ENCODE assay signal across 23 cellular contexts in the genomic region with DNA sequence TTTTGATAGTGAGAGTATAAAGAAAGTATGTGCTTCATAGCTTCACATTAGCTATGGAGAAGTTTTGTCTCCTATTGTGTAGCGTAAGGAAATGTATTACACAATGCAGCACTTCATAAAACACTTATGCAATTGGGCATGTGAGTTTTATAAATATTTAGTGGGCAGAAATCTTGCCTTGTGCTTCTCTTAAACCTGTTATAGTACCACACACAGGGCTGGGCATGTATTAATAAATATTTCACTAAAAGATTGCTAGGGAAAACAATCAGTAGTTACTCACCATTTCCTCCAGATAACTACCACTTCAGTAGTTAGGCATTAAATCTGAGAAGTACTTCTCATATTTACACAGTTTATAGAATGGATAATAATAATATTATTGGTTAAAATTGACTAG.
DNase-seq lines count a peak whose midpoint lies in the region; ATAC-seq, FAIRE-seq and TF ChIP-seq lines count a peak whose summit lies in the region.
"Had no signal": no experiment of that assay in that cellular context is flagged by ENCODE, and none has a peak within 500 bp of the region (broad histone marks: within the 10 kb centered on the region; RNA-seq: fewer than 3 reads in every experiment).

No MANE protein-coding gene starts in this region.

- H3K9me3 ChIP-seq in SK-N-SH, result no peaks in the 10 kb centered on the region
- no peaks in the 10 kb centered on the region for H3K9me3 ChIP-seq in upper lobe of right lung
- no peaks in the 10 kb centered on the region for H3K9me3 ChIP-seq in pancreas
- no peaks in the 10 kb centered on the region for H3K9me3 ChIP-seq in right atrium auricular region
- H3K9me3 ChIP-seq: right lobe of liver, vagina had no signal

- no peaks in the 10 kb centered on the region for H3K9me2 ChIP-seq in SK-N-SH

- POLR2A ChIA-PET in SK-N-SH (lab: Yijun Ruan, JAX), result no interaction called here

- no peak overlapping the region for H3K4me2 ChIP-seq in SK-N-SH

- 100% methylated on average over 1 of the region's 1 CpG for WGBS in SK-N-SH (ENCODE audit: low lambda C conversion rate)
- 82 to 85% methylated on average over 1 of the region's 1 CpG for WGBS in pancreas, 2 donors

- H3K9ac ChIP-seq in SK-N-SH, result no peak overlapping the region

- in situ Hi-C loops in brain microvascular endothelial cell (cut with HindIII; ENCODE audit: low pct_ligation_motif_present, low sequenced_read_pairs), result no loop called here

- no peak for TF ChIP-seq RAD21 in SK-N-SH (IDR thresholded peaks at IDR 0.05; ENCODE audit: low read length)

- H3F3A ChIP-seq in SK-N-SH (replicated peaks; ENCODE audit: insufficient read depth), result peaks cover 24% of the 10 kb centered on the region

- H3K36me3 ChIP-seq in SK-N-SH (replicated peaks in 1 of 2; ENCODE audit: control insufficient read depth in 1 of 2, insufficient read depth in 2 of 2, low read length in 1 of 2) (no peaks in the 10 kb centered on the region), brain microvascular endothelial cell (replicated peaks) (no peaks in the 10 kb centered on the region), upper lobe of right lung (no peaks in the 10 kb centered on the region), pancreas (peaks cover 0 to 2% (median 0%) of the 10 kb centered on the region in 3 donors), right atrium auricular region (no peaks in the 10 kb centered on the region)
- H3K36me3 ChIP-seq: right lobe of liver, vagina had no signal

- intact Hi-C loops in upper lobe of right lung (cut with DNase I), result no loop called here
- intact Hi-C loops in pancreas (cut with DNase I), result no loop called here

- TF ChIP-seq EP300 in SK-N-SH (IDR thresholded peaks at IDR 0.05; ENCODE audit: borderline replicate concordance in 1 of 2, low read depth in 1 of 2, low read length in 1 of 2), result no peak

- no peak for DNase-seq in SK-N-SH
- DNase-seq in brain microvascular endothelial cell, result peak; percentile 21
- peak; percentile 76 to 81 for DNase-seq in foreskin keratinocyte
- no peak for DNase-seq in upper lobe of right lung
- no peak for DNase-seq in pancreas
- DNase-seq in DMS114 treated with DMSO at 0.1 percent for 48 hours (lab: John Stamatoyannopoulos, UW; ENCODE audit: unreplicated experiment), result no peak
- no peak for DNase-seq in right atrium auricular region (ENCODE audit: low spot score)
- DNase-seq: activated CD8-positive, alpha-beta memory T cell treated with anti-CD3 and anti-CD28 coated beads for 24 hours; activated naive CD4-positive, alpha-beta T cell treated with anti-CD3 and anti-CD28 coated beads, Interleukin-2, amount 10 ng/mL, durations not matched to agents 7 days and 5 days; activated T-cell treated with anti-CD3 and anti-CD28 coated beads, Interleukin-2, amount 50 U/mL, for 48 hours; aorta; effector memory CD8-positive, alpha-beta T cell; GF-D8; naive B cell; NCI-H2081 treated with DMSO at 0.1 percent for 48 hours; NCI-H524 treated with DMSO at 0.1 percent for 48 hours; right lobe of liver had no signal

- H3K4me1 ChIP-seq in SK-N-SH (ENCODE audit: control insufficient read depth in 1 of 2, insufficient read depth in 2 of 2, low read depth in 1 of 2, low read length in 1 of 2) (peaks cover 5 to 29% of the 10 kb centered on the region in 2 experiments), foreskin keratinocyte (peaks cover 40% of the 10 kb centered on the region), upper lobe of right lung (no peaks in the 10 kb centered on the region), pancreas (no peaks in the 10 kb centered on the region), right atrium auricular region (no peaks in the 10 kb centered on the region)
- H3K4me1 ChIP-seq: right lobe of liver, vagina had no signal

- H3K4me3 ChIP-seq in SK-N-SH (ENCODE audit: low read depth in 2 of 2, low read length in 1 of 2) (no peak overlapping the region), brain microvascular endothelial cell (ENCODE audit: low read depth, low read length) (no peak overlapping the region), upper lobe of right lung (no peak overlapping the region), pancreas (no peak overlapping the region), right atrium auricular region (no peak overlapping the region)
- H3K4me3 ChIP-seq: right lobe of liver, vagina had no signal

- 0 out of 2 replicates have a peak overlapping the region, but pooled peaks have one; percentile 56 for H2AFZ ChIP-seq in SK-N-SH (ENCODE audit: low read depth)

- H3K79me2 ChIP-seq in SK-N-SH (ENCODE audit: insufficient read depth), result no peaks in the 10 kb centered on the region

- H3K27me3 ChIP-seq in SK-N-SH (ENCODE audit: insufficient read depth) (no peaks in the 10 kb centered on the region), brain microvascular endothelial cell (replicated peaks) (no peaks in the 10 kb centered on the region), foreskin keratinocyte (no peaks in the 10 kb centered on the region), upper lobe of right lung (no peaks in the 10 kb centered on the region), pancreas (no peaks in the 10 kb centered on the region), right atrium auricular region (no peaks in the 10 kb centered on the region)
- H3K27me3 ChIP-seq: right lobe of liver, vagina had no signal

- no peak for FAIRE-seq in pancreas (lab: Jason Lieb, UNC)
- FAIRE-seq: colon, H54, islet of Langerhans had no signal

- H4K20me1 ChIP-seq in SK-N-SH (ENCODE audit: insufficient read depth), result no peaks in the 10 kb centered on the region

- CTCF ChIA-PET in SK-N-SH (lab: Yijun Ruan, JAX), result no interaction called here

- TF ChIP-seq CTCF in SK-N-SH (IDR thresholded peaks at IDR 0.05), result no peak
- TF ChIP-seq CTCF in brain microvascular endothelial cell (IDR thresholded peaks at IDR 0.05; ENCODE audit: low read depth, low read length, missing control alignments), result no peak
- no peak for TF ChIP-seq CTCF in foreskin keratinocyte (conservative IDR thresholded peaks at IDR 0.05)
- no peak for TF ChIP-seq CTCF in upper lobe of right lung (IDR thresholded peaks at IDR 0.05)
- TF ChIP-seq CTCF in pancreas (IDR thresholded peaks at IDR 0.05), result no peak
- no peak for TF ChIP-seq CTCF in right atrium auricular region (IDR thresholded peaks at IDR 0.05)

- H3K27ac ChIP-seq in SK-N-SH (ENCODE audit: low read depth in 2 of 2, low read length in 1 of 2) (peak overlapping the region in 1 of 2 experiments; percentile 33; a peak in 2 of 4 replicates), brain microvascular endothelial cell (peak overlapping the region; percentile 92), foreskin keratinocyte (no peak overlapping the region), upper lobe of right lung (no peak overlapping the region), pancreas (no peak overlapping the region), right atrium auricular region (no peak overlapping the region)
- H3K27ac ChIP-seq: C4-2B, right lobe of liver, vagina had no signal

- ATAC-seq in SK-N-SH treated with all-trans-retinoic acid at 6 μM for 48 hours (no peak), foreskin keratinocyte (peak; percentile 27), upper lobe of right lung (peak; percentile 86), pancreas (no peak)
- ATAC-seq: effector memory CD8-positive, alpha-beta T cell; right lobe of liver had no signal

TF ChIP-seq in SK-N-SH, 30 proteins besides CTCF, POLR2A, EP300 and RAD21 (continues in another document):
- TF ChIP-seq TAF1 (IDR thresholded peaks at IDR 0.05; ENCODE audit: borderline replicate concordance, low read depth, low read length), result no peak
- TF ChIP-seq CHD2 (IDR thresholded peaks at IDR 0.05; ENCODE audit: low read length, partially characterized antibody), result no peak
- no peak for TF ChIP-seq MEF2A (IDR thresholded peaks at IDR 0.05; ENCODE audit: borderline replicate concordance, low read depth)
- TF ChIP-seq, protein P1, sequence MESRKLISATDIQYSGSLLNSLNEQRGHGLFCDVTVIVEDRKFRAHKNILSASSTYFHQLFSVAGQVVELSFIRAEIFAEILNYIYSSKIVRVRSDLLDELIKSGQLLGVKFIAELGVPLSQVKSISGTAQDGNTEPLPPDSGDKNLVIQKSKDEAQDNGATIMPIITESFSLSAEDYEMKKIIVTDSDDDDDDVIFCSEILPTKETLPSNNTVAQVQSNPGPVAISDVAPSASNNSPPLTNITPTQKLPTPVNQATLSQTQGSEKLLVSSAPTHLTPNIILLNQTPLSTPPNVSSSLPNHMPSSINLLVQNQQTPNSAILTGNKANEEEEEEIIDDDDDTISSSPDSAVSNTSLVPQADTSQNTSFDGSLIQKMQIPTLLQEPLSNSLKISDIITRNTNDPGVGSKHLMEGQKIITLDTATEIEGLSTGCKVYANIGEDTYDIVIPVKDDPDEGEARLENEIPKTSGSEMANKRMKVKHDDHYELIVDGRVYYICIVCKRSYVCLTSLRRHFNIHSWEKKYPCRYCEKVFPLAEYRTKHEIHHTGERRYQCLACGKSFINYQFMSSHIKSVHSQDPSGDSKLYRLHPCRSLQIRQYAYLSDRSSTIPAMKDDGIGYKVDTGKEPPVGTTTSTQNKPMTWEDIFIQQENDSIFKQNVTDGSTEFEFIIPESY (IDR thresholded peaks at IDR 0.05; ENCODE audit: borderline replicate concordance, low read depth), result no peak
- TF ChIP-seq GATA2 (CRISPR knock-in tag; IDR thresholded peaks at IDR 0.05), result no peak
- no peak for TF ChIP-seq TEAD4 (IDR thresholded peaks at IDR 0.05; ENCODE audit: borderline replicate concordance, insufficient read depth)

TF ChIP-seq in SK-N-SH treated with all-trans-retinoic acid at 6 μM for 48 hours, 23 proteins besides CTCF, POLR2A, EP300 and RAD21 (continues in another document):
- TF ChIP-seq ZFP3 (CRISPR knock-in tag; IDR thresholded peaks at IDR 0.05) (no peak), ARNTL (CRISPR knock-in tag; IDR thresholded peaks at IDR 0.05; ENCODE audit: borderline replicate concordance, low read depth) (no peak), ZNF70 (CRISPR knock-in tag; IDR thresholded peaks at IDR 0.05) (no peak), ISL1 (CRISPR knock-in tag; IDR thresholded peaks at IDR 0.05) (no peak), TCF4 (CRISPR knock-in tag; IDR thresholded peaks at IDR 0.05; ENCODE audit: borderline replicate concordance) (no peak), ZC3H10 (CRISPR knock-in tag; IDR thresholded peaks at IDR 0.05) (no peak), SNAI2 (CRISPR knock-in tag; IDR thresholded peaks at IDR 0.05) (no peak), RARB (CRISPR knock-in tag; IDR thresholded peaks at IDR 0.05) (no peak), TOX (CRISPR knock-in tag; IDR thresholded peaks at IDR 0.05; ENCODE audit: borderline replicate concordance) (no peak)
- TF ChIP-seq, protein P2, sequence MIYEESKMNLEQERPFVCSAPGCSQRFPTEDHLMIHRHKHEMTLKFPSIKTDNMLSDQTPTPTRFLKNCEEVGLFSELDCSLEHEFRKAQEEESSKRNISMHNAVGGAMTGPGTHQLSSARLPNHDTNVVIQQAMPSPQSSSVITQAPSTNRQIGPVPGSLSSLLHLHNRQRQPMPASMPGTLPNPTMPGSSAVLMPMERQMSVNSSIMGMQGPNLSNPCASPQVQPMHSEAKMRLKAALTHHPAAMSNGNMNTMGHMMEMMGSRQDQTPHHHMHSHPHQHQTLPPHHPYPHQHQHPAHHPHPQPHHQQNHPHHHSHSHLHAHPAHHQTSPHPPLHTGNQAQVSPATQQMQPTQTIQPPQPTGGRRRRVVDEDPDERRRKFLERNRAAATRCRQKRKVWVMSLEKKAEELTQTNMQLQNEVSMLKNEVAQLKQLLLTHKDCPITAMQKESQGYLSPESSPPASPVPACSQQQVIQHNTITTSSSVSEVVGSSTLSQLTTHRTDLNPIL (CRISPR knock-in tag; IDR thresholded peaks at IDR 0.05; ENCODE audit: low read depth), result no peak

Comparison
In these comparisons a context has a peak if more than half of its experiments do, and no peak if none do; other contexts are left out.
1. DNase-seq: peak in brain microvascular endothelial cell (single experiment) and foreskin keratinocyte (2 of 2); none in SK-N-SH (single experiment), upper lobe of right lung (single experiment), pancreas (0 of 6), DMS114 treated with DMSO at 0.1 percent for 48 hours (single experiment) and right atrium auricular region (single experiment).
2. ATAC-seq: peak in foreskin keratinocyte (single experiment) and upper lobe of right lung (single experiment); none in SK-N-SH treated with all-trans-retinoic acid at 6 μM for 48 hours (single experiment) and pancreas (0 of 4).